8 cellular contexts compared by ENCODE assay signal in the genomic region with DNA sequence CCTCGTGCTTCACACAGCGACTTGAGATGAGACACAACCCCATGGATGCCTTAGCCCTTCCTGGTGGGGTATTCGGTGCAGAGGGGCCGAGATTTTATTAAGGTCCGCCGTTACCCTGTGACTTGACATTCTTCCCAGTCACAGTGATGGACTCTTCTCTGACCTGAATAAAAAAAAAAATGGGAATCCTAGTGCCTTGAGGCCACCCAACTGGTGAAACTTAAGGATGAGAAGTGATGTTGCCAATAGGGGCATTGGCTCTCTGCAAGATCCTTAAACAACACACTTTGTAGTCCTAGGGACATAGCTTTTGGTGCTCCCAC. TPM values are rescaled to one million over a fixed set of nuclear protein-coding genes. Genes with fewer than 3 reads are reported as not detected.
A peak's percentile ranks its signal among the peaks of the same experiment; 100 is the strongest.
DNase-seq lines count a peak whose midpoint lies in the region; ATAC-seq lines count a peak whose summit lies in the region.

No MANE protein-coding gene starts in this region.

- H3K27me3 Mint-ChIP-seq in activated CD4-positive, alpha-beta T cell treated with anti-CD3 and anti-CD28 coated beads, Interleukin-2, amount 10 ng/mL, durations not matched to agents 7 days and 5 days, result no peaks in the 10 kb centered on the region
- H3K27me3 Mint-ChIP-seq in activated CD8-positive, alpha-beta T cell treated with anti-CD3 and anti-CD28 coated beads, Interleukin-2, amount 10 ng/mL, durations not matched to agents 7 days and 5 days (ENCODE audit: low read depth), result no peaks in the 10 kb centered on the region

- peaks cover 80% of the 10 kb centered on the region for H3K36me3 ChIP-seq in iPS-20b (ENCODE audit: insufficient read depth, low read depth, low read length)

- peak overlapping the region; percentile 67; the same call in 1 of the 2 replicates for H3K4me3 ChIP-seq in iPS-20b (ENCODE audit: low read length)

- H3K36me3 Mint-ChIP-seq in activated CD4-positive, alpha-beta T cell treated with anti-CD3 and anti-CD28 coated beads, Interleukin-2, amount 10 ng/mL, durations not matched to agents 7 days and 5 days (ENCODE audit: low read depth), result peaks cover 63% of the 10 kb centered on the region
- H3K36me3 Mint-ChIP-seq in activated CD8-positive, alpha-beta T cell treated with anti-CD3 and anti-CD28 coated beads, Interleukin-2, amount 10 ng/mL, durations not matched to agents 7 days and 5 days (ENCODE audit: low read depth), result peaks cover 70% of the 10 kb centered on the region

- no peak for ATAC-seq in activated CD8-positive, alpha-beta T cell treated with anti-CD3 and anti-CD28 coated beads, Interleukin-2, amount 10 ng/mL, durations not matched to agents 7 days and 5 days

- no peaks in the 10 kb centered on the region for H3K9me3 ChIP-seq in iPS-20b (ENCODE audit: insufficient read depth, low read depth, low read length)

- H3K9ac ChIP-seq in iPS-20b (ENCODE audit: low read depth, low read length), result peak overlapping the region; percentile 90; the same call in 1 of the 2 replicates

- H3K27ac Mint-ChIP-seq in activated CD4-positive, alpha-beta T cell treated with anti-CD3 and anti-CD28 coated beads, Interleukin-2, amount 10 ng/mL, durations not matched to agents 7 days and 5 days, result peak overlapping the region; percentile 97
- H3K27ac Mint-ChIP-seq in activated CD8-positive, alpha-beta T cell treated with anti-CD3 and anti-CD28 coated beads, Interleukin-2, amount 10 ng/mL, durations not matched to agents 7 days and 5 days, result peak overlapping the region; percentile 97

- H3K4me1 ChIP-seq in iPS-20b (ENCODE audit: insufficient read depth, low read length), result peaks cover 20% of the 10 kb centered on the region

- POLR2A ChIA-PET in activated CD4-positive, alpha-beta T cell treated with anti-CD3 and anti-CD28 coated beads, Interleukin-2, amount 10 ng/mL, durations not matched to agents 7 days and 5 days (lab: Charles Lee), result interaction anchor here (1.0 to 1.1 kb wide), 2 partner anchors 26 to 138 kb away, joined by 3 to 8 read pairs; a partner anchor contains a TSS
- POLR2A ChIA-PET in activated CD8-positive, alpha-beta T cell treated with anti-CD3 and anti-CD28 coated beads, Interleukin-2, amount 10 ng/mL, durations not matched to agents 7 days and 5 days (lab: Charles Lee), result interaction anchor here (0.6 to 6.7 kb wide), 17 partner anchors 8 to 474 kb away, joined by 3 to 101 read pairs (median 5); a partner anchor contains a TSS

- H3K4me3 Mint-ChIP-seq in activated CD4-positive, alpha-beta T cell treated with anti-CD3 and anti-CD28 coated beads, Interleukin-2, amount 10 ng/mL, durations not matched to agents 7 days and 5 days, result peak overlapping the region; percentile 80
- H3K4me3 Mint-ChIP-seq in activated CD8-positive, alpha-beta T cell treated with anti-CD3 and anti-CD28 coated beads, Interleukin-2, amount 10 ng/mL, durations not matched to agents 7 days and 5 days, result peak overlapping the region; percentile 82

- H3K4me1 Mint-ChIP-seq in activated CD4-positive, alpha-beta T cell treated with anti-CD3 and anti-CD28 coated beads, Interleukin-2, amount 10 ng/mL, durations not matched to agents 7 days and 5 days, result peaks cover 36% of the 10 kb centered on the region
- H3K4me1 Mint-ChIP-seq in activated CD8-positive, alpha-beta T cell treated with anti-CD3 and anti-CD28 coated beads, Interleukin-2, amount 10 ng/mL, durations not matched to agents 7 days and 5 days (ENCODE audit: low read depth), result peaks cover 35% of the 10 kb centered on the region

- CTCF ChIA-PET in activated CD4-positive, alpha-beta T cell treated with anti-CD3 and anti-CD28 coated beads, Interleukin-2, amount 10 ng/mL, durations not matched to agents 7 days and 5 days (lab: Charles Lee), result interaction anchor here (0.7 to 5.5 kb wide), 14 partner anchors 12 to 144 kb away, joined by 3 to 49 read pairs (median 4); a partner anchor contains a TSS
- CTCF ChIA-PET in activated CD8-positive, alpha-beta T cell treated with anti-CD3 and anti-CD28 coated beads, Interleukin-2, amount 10 ng/mL, durations not matched to agents 7 days and 5 days (lab: Charles Lee), result interaction anchor here (1.2 to 14.0 kb wide), 9 partner anchors 8 to 139 kb away, joined by 3 to 407 read pairs (median 8); a partner anchor contains a TSS

- no peaks in the 10 kb centered on the region for H3K27me3 ChIP-seq in iPS-20b (ENCODE audit: insufficient read depth, low read length)

- no peak for DNase-seq in activated CD4-positive, alpha-beta T cell treated with anti-CD3 and anti-CD28 coated beads, Interleukin-2, amount 10 ng/mL, durations not matched to agents 7 days and 5 days
- no peak for DNase-seq in activated CD4-positive, alpha-beta T cell treated with anti-CD3 and anti-CD28 coated beads, Interleukin-2, amount 50 U/mL, for 1 hour
- no peak for DNase-seq in activated CD8-positive, alpha-beta T cell treated with anti-CD3 and anti-CD28 coated beads, Interleukin-2, amount 10 ng/mL, durations not matched to agents 7 days and 5 days
- DNase-seq in HK-2 (ENCODE audit: unreplicated experiment) (no peak), retina (no peak)
- DNase-seq in activated CD4-positive, CD25-positive, alpha-beta regulatory T cell (lab: John Stamatoyannopoulos, UW), result no peak

- no peaks in the 10 kb centered on the region for H3K9me3 Mint-ChIP-seq in activated CD4-positive, alpha-beta T cell treated with anti-CD3 and anti-CD28 coated beads, Interleukin-2, amount 10 ng/mL, durations not matched to agents 7 days and 5 days
- H3K9me3 Mint-ChIP-seq in activated CD8-positive, alpha-beta T cell treated with anti-CD3 and anti-CD28 coated beads, Interleukin-2, amount 10 ng/mL, durations not matched to agents 7 days and 5 days (ENCODE audit: insufficient read depth), result no peaks in the 10 kb centered on the region

- H3K27ac ChIP-seq in iPS-20b (ENCODE audit: low read length) (peak overlapping the region; percentile 89), temporal lobe (ENCODE audit: low read depth, low read length) (peak overlapping the region; percentile 91)

RNA-seq across cellular contexts. Expression of a gene that starts 0.7 kb away (rescaled TPM):
- total RNA-seq in activated CD4-positive, alpha-beta T cell treated with anti-CD3 and anti-CD28 coated beads, Interleukin-2, amount 10 ng/mL, durations not matched to agents 7 days and 5 days, result 10 to 100 TPM; 70.7 to 90.4 TPM
- total RNA-seq in activated CD8-positive, alpha-beta T cell treated with anti-CD3 and anti-CD28 coated beads, Interleukin-2, amount 10 ng/mL, durations not matched to agents 7 days and 5 days, result 10 to 100 TPM; 62.5 to 67.6 TPM
- total RNA-seq in temporal lobe, result 88.3 TPM

RNA-seq across cellular contexts. Expression of a gene that starts 26.4 kb away (rescaled TPM):
- 10 to 100 TPM; 45.6 to 46.2 TPM for total RNA-seq in activated CD4-positive, alpha-beta T cell treated with anti-CD3 and anti-CD28 coated beads, Interleukin-2, amount 10 ng/mL, durations not matched to agents 7 days and 5 days
- total RNA-seq in activated CD8-positive, alpha-beta T cell treated with anti-CD3 and anti-CD28 coated beads, Interleukin-2, amount 10 ng/mL, durations not matched to agents 7 days and 5 days, result 10 to 100 TPM; 50.6 to 53.0 TPM
- total RNA-seq in temporal lobe, result 31.7 TPM

RNA-seq across cellular contexts. Expression of a gene that starts 26.6 kb away (rescaled TPM):
- total RNA-seq in activated CD4-positive, alpha-beta T cell treated with anti-CD3 and anti-CD28 coated beads, Interleukin-2, amount 10 ng/mL, durations not matched to agents 7 days and 5 days, result 1 to 10 TPM; 4.2 to 5.1 TPM
- 1 to 10 TPM; 4.8 to 5.7 TPM for total RNA-seq in activated CD8-positive, alpha-beta T cell treated with anti-CD3 and anti-CD28 coated beads, Interleukin-2, amount 10 ng/mL, durations not matched to agents 7 days and 5 days
- total RNA-seq in temporal lobe, result 5.9 TPM
